2 cellular contexts compared by ENCODE assay signal in genomic region chr7:124922200-124922599, GRCh38.
TF ChIP-seq lines count a peak whose summit lies in the region.

No MANE protein-coding gene starts in this region.

TF ChIP-seq in IMR-90, 13 proteins besides CTCF, POLR2A, EP300 and RAD21:
- TF ChIP-seq FOS (IDR thresholded peaks at IDR 0.05; ENCODE audit: low read depth, low read length) (no peak), BHLHE40 (IDR thresholded peaks at IDR 0.05; ENCODE audit: low read depth, low read length) (no peak), RCOR1 (IDR thresholded peaks at IDR 0.05; ENCODE audit: insufficient replicate concordance, low read length) (no peak), CEBPB (IDR thresholded peaks at IDR 0.05; ENCODE audit: low read depth, low read length) (no peak), MXI1 (IDR thresholded peaks at IDR 0.05; ENCODE audit: borderline replicate concordance, low read depth, low read length) (no peak)

TF ChIP-seq in K562, 482 proteins besides CTCF, POLR2A, EP300 and RAD21:
- TF ChIP-seq ATF3 (IDR thresholded peaks at IDR 0.05) (peak; percentile 60), ATF3 (CRISPR knock-in tag; conservative IDR thresholded peaks at IDR 0.05) (no peak), CGGBP1 (CRISPR knock-in tag; IDR thresholded peaks at IDR 0.05) (no peak), ZNF766 (CRISPR knock-in tag; conservative IDR thresholded peaks at IDR 0.05) (no peak)
TF ChIP-seq in K562: peak in this region for 1.
